Comparison of ENCODE assay signal across 18 cellular contexts in the genomic region with DNA sequence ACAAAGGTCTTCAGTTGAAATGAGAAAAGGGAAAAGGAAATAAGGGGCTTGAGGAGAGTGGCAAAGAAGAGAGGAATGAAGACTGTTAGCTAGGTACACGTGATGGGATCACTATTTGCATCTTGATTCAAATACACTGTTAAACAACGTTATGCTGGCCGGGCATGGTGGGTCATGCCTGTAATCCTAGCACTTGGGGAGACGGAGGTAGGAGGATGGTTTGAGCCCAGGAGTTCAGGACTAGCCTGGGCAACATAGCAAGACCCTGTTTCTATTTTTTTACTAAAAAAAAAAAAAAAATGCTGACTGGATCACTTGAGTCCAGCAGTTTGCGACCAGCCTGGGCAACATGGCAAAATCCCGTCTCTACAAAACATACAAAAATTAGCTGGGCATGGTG. TPM values are rescaled to one million over a fixed set of nuclear protein-coding genes. Genes with fewer than 3 reads are reported as not detected.
DNase-seq lines count a peak whose midpoint lies in the region; ATAC-seq, FAIRE-seq and TF ChIP-seq lines count a peak whose summit lies in the region.
"Had no signal": no experiment of that assay in that cellular context is flagged by ENCODE, and none has a peak within 500 bp of the region (broad histone marks: within the 10 kb centered on the region; RNA-seq: fewer than 3 reads in every experiment).

No MANE protein-coding gene starts in this region.

- no peak overlapping the region for H3K27ac Mint-ChIP-seq in activated CD4-positive, alpha-beta T cell treated with anti-CD3 and anti-CD28 coated beads, Interleukin-2, amount 10 ng/mL, durations not matched to agents 7 days and 5 days
- no peak overlapping the region for H3K27ac Mint-ChIP-seq in activated CD4-positive, alpha-beta T cell treated with anti-CD3 and anti-CD28 coated beads for 36 hours
- no peak overlapping the region for H3K27ac Mint-ChIP-seq in natural killer cell
- H3K27ac Mint-ChIP-seq in natural killer cell treated with Interleukin-12 subunit alpha and Interleukin-12 subunit beta and Interleukin-15 and Interleukin-18, amount 100 ng/mL, for 72 hours = no peak overlapping the region
- no peak overlapping the region for H3K27ac Mint-ChIP-seq in activated T-helper 2 cell treated with anti-CD3 and anti-CD28 coated beads, Interferon-gamma antibody, Interleukin-2, Interleukin-4, amounts not matched to agents 10 μg/mL and 5 μg/mL and 100 μg/mL, durations not matched to agents 14 hours and 24 hours and 36 hours

- peaks cover 33% of the 10 kb centered on the region for H3K36me3 Mint-ChIP-seq in activated CD4-positive, alpha-beta T cell treated with anti-CD3 and anti-CD28 coated beads, Interleukin-2, amount 10 ng/mL, durations not matched to agents 7 days and 5 days (ENCODE audit: low read depth)
- H3K36me3 Mint-ChIP-seq in activated CD4-positive, alpha-beta T cell treated with anti-CD3 and anti-CD28 coated beads for 36 hours (ENCODE audit: low read depth) = peaks cover 29% of the 10 kb centered on the region
- no peaks in the 10 kb centered on the region for H3K36me3 Mint-ChIP-seq in natural killer cell
- peaks cover 16% of the 10 kb centered on the region for H3K36me3 Mint-ChIP-seq in natural killer cell treated with Interleukin-12 subunit alpha and Interleukin-12 subunit beta and Interleukin-15 and Interleukin-18, amount 100 ng/mL, for 72 hours
- H3K36me3 Mint-ChIP-seq in activated T-helper 2 cell treated with anti-CD3 and anti-CD28 coated beads, Interferon-gamma antibody, Interleukin-2, Interleukin-4, amounts not matched to agents 10 μg/mL and 5 μg/mL and 100 μg/mL, durations not matched to agents 14 hours and 24 hours and 36 hours (ENCODE audit: low read depth) = peaks cover 31% of the 10 kb centered on the region

- intact Hi-C loops in activated CD4-positive, alpha-beta T cell treated with anti-CD3 and anti-CD28 coated beads for 36 hours (cut with DNase I, micrococcal nuclease) = no loop called here
- intact Hi-C loops in natural killer cell (cut with micrococcal nuclease) = no loop called here
- intact Hi-C loops in activated T-helper 2 cell treated with anti-CD3 and anti-CD28 coated beads, Interferon-gamma antibody, Interleukin-2, Interleukin-4, amounts not matched to agents 10 μg/mL and 5 μg/mL and 100 μg/mL, durations not matched to agents 14 hours and 24 hours and 36 hours (cut with micrococcal nuclease) = no loop called here
- intact Hi-C loops in kidney (cut with DNase I) = no loop called here

- H3K27ac ChIP-seq in kidney (ENCODE audit: low read depth in 2 of 2, low read length in 2 of 2) = no peak overlapping the region
- H3K27ac ChIP-seq: C4-2B had no signal

- no peak for ATAC-seq in activated CD4-positive, alpha-beta T cell treated with anti-CD3 and anti-CD28 coated beads for 36 hours
- no peak for ATAC-seq in natural killer cell
- ATAC-seq in natural killer cell treated with Interleukin-12 subunit alpha and Interleukin-12 subunit beta and Interleukin-15 and Interleukin-18, amount 100 ng/mL, for 72 hours = no peak

- peaks cover 11 to 23% of the 10 kb centered on the region in 2 donors for H3K36me3 ChIP-seq in kidney (ENCODE audit: control insufficient read depth in 1 of 2, insufficient read depth in 2 of 2, low read length in 2 of 2)

- H3K4me3 ChIP-seq in kidney (ENCODE audit: low read length in 2 of 2) = no peak overlapping the region
- H3K4me3 ChIP-seq: HAP-1 had no signal

- H3K9me3 ChIP-seq in kidney (ENCODE audit: control insufficient read depth in 1 of 2, low read length in 2 of 2) = no peaks in the 10 kb centered on the region
- H3K9me3 ChIP-seq: Caco-2, HAP-1 had no signal

- no peak for DNase-seq in activated CD4-positive, alpha-beta T cell treated with anti-CD3 and anti-CD28 coated beads, Interleukin-2, amount 10 ng/mL, durations not matched to agents 7 days and 5 days
- no peak for DNase-seq in activated CD4-positive, alpha-beta T cell treated with anti-CD3 and anti-CD28 coated beads for 36 hours
- DNase-seq in natural killer cell = no peak
- DNase-seq in natural killer cell treated with Interleukin-12 subunit alpha and Interleukin-12 subunit beta and Interleukin-15 and Interleukin-18, amount 100 ng/mL, for 72 hours (ENCODE audit: low spot score) = no peak
- no peak for DNase-seq in activated T-helper 2 cell treated with anti-CD3 and anti-CD28 coated beads, Interferon-gamma antibody, Interleukin-2, Interleukin-4, amounts not matched to agents 10 μg/mL and 5 μg/mL and 100 μg/mL, durations not matched to agents 14 hours and 24 hours and 36 hours (ENCODE audit: low spot score)
- no peak for DNase-seq in NCI-H524 (lab: John Stamatoyannopoulos, UW)
- no peak for DNase-seq in NCI-H774 (lab: John Stamatoyannopoulos, UW)
- no peak for DNase-seq in kidney
- DNase-seq: Caco-2; Karpas-422; NCI-H187; NCI-H226; NCI-H526 treated with DMSO at 0.1 percent for 48 hours; NK-92 treated with Interleukin-12 subunit alpha and Interleukin-12 subunit beta, amount 100 ng/mL, for 24 hours; OCI-M1; RPMI8226 had no signal

- no peak for TF ChIP-seq CTCF in natural killer cell (IDR thresholded peaks at IDR 0.05)
- TF ChIP-seq CTCF in kidney (IDR thresholded peaks at IDR 0.05; ENCODE audit: borderline replicate concordance, extremely low read depth, insufficient read depth) = no peak

- no peak for FAIRE-seq in kidney (lab: Jason Lieb, UNC)

- H3K4me1 ChIP-seq in kidney (ENCODE audit: control insufficient read depth in 1 of 2, insufficient read depth in 1 of 2, low read depth in 1 of 2, low read length in 2 of 2) = peaks cover 7 to 11% of the 10 kb centered on the region in 2 donors

- peaks cover 32% of the 10 kb centered on the region for H3K4me1 Mint-ChIP-seq in activated CD4-positive, alpha-beta T cell treated with anti-CD3 and anti-CD28 coated beads, Interleukin-2, amount 10 ng/mL, durations not matched to agents 7 days and 5 days
- peaks cover 22% of the 10 kb centered on the region for H3K4me1 Mint-ChIP-seq in activated CD4-positive, alpha-beta T cell treated with anti-CD3 and anti-CD28 coated beads for 36 hours
- peaks cover 18 to 20% of the 10 kb centered on the region in 2 donors for H3K4me1 Mint-ChIP-seq in natural killer cell
- peaks cover 17 to 19% of the 10 kb centered on the region in 2 donors for H3K4me1 Mint-ChIP-seq in natural killer cell treated with Interleukin-12 subunit alpha and Interleukin-12 subunit beta and Interleukin-15 and Interleukin-18, amount 100 ng/mL, for 72 hours (ENCODE audit: low read depth in 2 of 2)
- H3K4me1 Mint-ChIP-seq in activated T-helper 2 cell treated with anti-CD3 and anti-CD28 coated beads, Interferon-gamma antibody, Interleukin-2, Interleukin-4, amounts not matched to agents 10 μg/mL and 5 μg/mL and 100 μg/mL, durations not matched to agents 14 hours and 24 hours and 36 hours (ENCODE audit: low read depth) = peaks cover 13% of the 10 kb centered on the region

- H3K27me3 Mint-ChIP-seq in activated CD4-positive, alpha-beta T cell treated with anti-CD3 and anti-CD28 coated beads, Interleukin-2, amount 10 ng/mL, durations not matched to agents 7 days and 5 days = no peaks in the 10 kb centered on the region
- H3K27me3 Mint-ChIP-seq in activated CD4-positive, alpha-beta T cell treated with anti-CD3 and anti-CD28 coated beads for 36 hours = no peaks in the 10 kb centered on the region
- H3K27me3 Mint-ChIP-seq in natural killer cell (ENCODE audit: low read depth in 2 of 2) = no peaks in the 10 kb centered on the region
- no peaks in the 10 kb centered on the region for H3K27me3 Mint-ChIP-seq in natural killer cell treated with Interleukin-12 subunit alpha and Interleukin-12 subunit beta and Interleukin-15 and Interleukin-18, amount 100 ng/mL, for 72 hours
- H3K27me3 Mint-ChIP-seq in activated T-helper 2 cell treated with anti-CD3 and anti-CD28 coated beads, Interferon-gamma antibody, Interleukin-2, Interleukin-4, amounts not matched to agents 10 μg/mL and 5 μg/mL and 100 μg/mL, durations not matched to agents 14 hours and 24 hours and 36 hours (ENCODE audit: low read depth) = no peaks in the 10 kb centered on the region

- no peak overlapping the region for H3K9ac ChIP-seq in kidney (ENCODE audit: low read length in 2 of 2)

- POLR2A ChIA-PET in activated CD4-positive, alpha-beta T cell treated with anti-CD3 and anti-CD28 coated beads, Interleukin-2, amount 10 ng/mL, durations not matched to agents 7 days and 5 days (lab: Charles Lee) = interaction anchor here (0.6 kb wide), 2 partner anchors 56 to 289 kb away, joined by 3 read pairs; no protein-coding TSS in a partner anchor
- POLR2A ChIA-PET in activated CD4-positive, alpha-beta T cell treated with anti-CD3 and anti-CD28 coated beads for 36 hours (lab: Charles Lee) = interaction anchor here (0.6 kb wide), 1 partner anchor 20 kb away, joined by 4 read pairs; no protein-coding TSS in a partner anchor

- H3K9me3 Mint-ChIP-seq in activated CD4-positive, alpha-beta T cell treated with anti-CD3 and anti-CD28 coated beads, Interleukin-2, amount 10 ng/mL, durations not matched to agents 7 days and 5 days = no peaks in the 10 kb centered on the region
- H3K9me3 Mint-ChIP-seq in activated CD4-positive, alpha-beta T cell treated with anti-CD3 and anti-CD28 coated beads for 36 hours (ENCODE audit: low read depth) = no peaks in the 10 kb centered on the region
- H3K9me3 Mint-ChIP-seq in natural killer cell = no peaks in the 10 kb centered on the region
- H3K9me3 Mint-ChIP-seq in natural killer cell treated with Interleukin-12 subunit alpha and Interleukin-12 subunit beta and Interleukin-15 and Interleukin-18, amount 100 ng/mL, for 72 hours = no peaks in the 10 kb centered on the region
- no peaks in the 10 kb centered on the region for H3K9me3 Mint-ChIP-seq in activated T-helper 2 cell treated with anti-CD3 and anti-CD28 coated beads, Interferon-gamma antibody, Interleukin-2, Interleukin-4, amounts not matched to agents 10 μg/mL and 5 μg/mL and 100 μg/mL, durations not matched to agents 14 hours and 24 hours and 36 hours

- peak overlapping the region; percentile 22 for H3K4me3 Mint-ChIP-seq in activated CD4-positive, alpha-beta T cell treated with anti-CD3 and anti-CD28 coated beads, Interleukin-2, amount 10 ng/mL, durations not matched to agents 7 days and 5 days
- no peak overlapping the region for H3K4me3 Mint-ChIP-seq in activated CD4-positive, alpha-beta T cell treated with anti-CD3 and anti-CD28 coated beads for 36 hours
- H3K4me3 Mint-ChIP-seq in natural killer cell = peak overlapping the region; percentile 43
- H3K4me3 Mint-ChIP-seq in natural killer cell treated with Interleukin-12 subunit alpha and Interleukin-12 subunit beta and Interleukin-15 and Interleukin-18, amount 100 ng/mL, for 72 hours = no peak overlapping the region
- H3K4me3 Mint-ChIP-seq in activated T-helper 2 cell treated with anti-CD3 and anti-CD28 coated beads, Interferon-gamma antibody, Interleukin-2, Interleukin-4, amounts not matched to agents 10 μg/mL and 5 μg/mL and 100 μg/mL, durations not matched to agents 14 hours and 24 hours and 36 hours (ENCODE audit: low read depth) = peak overlapping the region; percentile 48

- CTCF ChIA-PET in activated CD4-positive, alpha-beta T cell treated with anti-CD3 and anti-CD28 coated beads, Interleukin-2, amount 10 ng/mL, durations not matched to agents 7 days and 5 days (lab: Charles Lee) = interaction anchor here (0.7 to 1.2 kb wide), 3 partner anchors 19 to 38 kb away, joined by 3 to 5 read pairs (median 4); no protein-coding TSS in a partner anchor
- CTCF ChIA-PET in activated CD4-positive, alpha-beta T cell treated with anti-CD3 and anti-CD28 coated beads for 36 hours (lab: Charles Lee) = interaction anchor here (0.6 to 2.1 kb wide), 2 partner anchors 9 to 56 kb away, joined by 3 to 7 read pairs; no protein-coding TSS in a partner anchor

RNA-seq across cellular contexts. Expression of a gene that starts 2.4 kb away (rescaled TPM):
- total RNA-seq in activated CD4-positive, alpha-beta T cell treated with anti-CD3 and anti-CD28 coated beads, Interleukin-2, amount 10 ng/mL, durations not matched to agents 7 days and 5 days = 100 to 1,000 TPM; 112 to 116 TPM
- 100 to 1,000 TPM; 126 to 154 TPM for total RNA-seq in activated CD4-positive, alpha-beta T cell treated with anti-CD3 and anti-CD28 coated beads for 36 hours
- total RNA-seq in natural killer cell (100 to 1,000 TPM; 163 to 187 (median 180) TPM), kidney (65.8 TPM)
- 100 to 1,000 TPM; 104 to 132 TPM for total RNA-seq in natural killer cell treated with Interleukin-12 subunit alpha and Interleukin-12 subunit beta and Interleukin-15 and Interleukin-18, amount 100 ng/mL, for 72 hours
- 122 and 125 TPM in 2 replicates for total RNA-seq in activated T-helper 2 cell treated with anti-CD3 and anti-CD28 coated beads, Interferon-gamma antibody, Interleukin-2, Interleukin-4, amounts not matched to agents 10 μg/mL and 5 μg/mL and 100 μg/mL, durations not matched to agents 14 hours and 24 hours and 36 hours
- 68.9 TPM for polyA plus RNA-seq in kidney (ENCODE audit: insufficient read depth, low read depth, low replicate concordance)

RNA-seq across cellular contexts. Expression of a gene that starts 30.0 kb away (rescaled TPM):
- total RNA-seq in activated CD4-positive, alpha-beta T cell treated with anti-CD3 and anti-CD28 coated beads, Interleukin-2, amount 10 ng/mL, durations not matched to agents 7 days and 5 days = 10 to 100 TPM; 52.5 to 71.5 TPM
- 100 to 1,000 TPM in 1 of 2 experiments, 10 to 100 TPM in 1; 62.1 to 148 TPM for total RNA-seq in activated CD4-positive, alpha-beta T cell treated with anti-CD3 and anti-CD28 coated beads for 36 hours
- total RNA-seq in natural killer cell (10 to 100 TPM; 59.5 to 72.3 (median 60.2) TPM), kidney (102 TPM)
- total RNA-seq in natural killer cell treated with Interleukin-12 subunit alpha and Interleukin-12 subunit beta and Interleukin-15 and Interleukin-18, amount 100 ng/mL, for 72 hours = 10 to 100 TPM; 85.7 to 89.6 TPM
- 105 and 118 TPM in 2 replicates for total RNA-seq in activated T-helper 2 cell treated with anti-CD3 and anti-CD28 coated beads, Interferon-gamma antibody, Interleukin-2, Interleukin-4, amounts not matched to agents 10 μg/mL and 5 μg/mL and 100 μg/mL, durations not matched to agents 14 hours and 24 hours and 36 hours
- 96.4 TPM for polyA plus RNA-seq in kidney (ENCODE audit: insufficient read depth, low read depth, low replicate concordance)

Comparison
In these comparisons a context has a peak if more than half of its experiments do, and no peak if none do; other contexts are left out.
1. H3K4me3 Mint-ChIP-seq: peak in activated CD4-positive, alpha-beta T cell treated with anti-CD3 and anti-CD28 coated beads, Interleukin-2, amount 10 ng/mL, durations not matched to agents 7 days and 5 days (single experiment), natural killer cell (single experiment) and activated T-helper 2 cell treated with anti-CD3 and anti-CD28 coated beads, Interferon-gamma antibody, Interleukin-2, Interleukin-4, amounts not matched to agents 10 μg/mL and 5 μg/mL and 100 μg/mL, durations not matched to agents 14 hours and 24 hours and 36 hours (single experiment); none in activated CD4-positive, alpha-beta T cell treated with anti-CD3 and anti-CD28 coated beads for 36 hours (single experiment) and natural killer cell treated with Interleukin-12 subunit alpha and Interleukin-12 subunit beta and Interleukin-15 and Interleukin-18, amount 100 ng/mL, for 72 hours (single experiment).